ENCODE assay signal across 1 cellular context in genomic region chr21:43603641-43604504, GRCh38.
A peak's percentile ranks its signal among the peaks of the same experiment; 100 is the strongest.
TF ChIP-seq lines count a peak whose summit lies in the region.

No MANE protein-coding gene starts in this region.

TF ChIP-seq in K562, 482 proteins besides CTCF, POLR2A, EP300 and RAD21 (continued from another document):
- 0 out of 2 replicates have a peak, but pooled peaks have one; percentile 72 for TF ChIP-seq HBP1 (CRISPR knock-in tag; IDR thresholded peaks at IDR 0.05)
- no peak for TF ChIP-seq NCOA2 (IDR thresholded peaks at IDR 0.05; ENCODE audit: partially characterized antibody in 2 of 2)
- peak; percentile 60; the same call in 1 of the 2 replicates for TF ChIP-seq TSC22D4 (tag; IDR thresholded peaks at IDR 0.05)
- no peak for TF ChIP-seq ZBED1 (IDR thresholded peaks at IDR 0.05)
- no peak for TF ChIP-seq CBX3 (IDR thresholded peaks at IDR 0.05; ENCODE audit: borderline replicate concordance in 1 of 2, low read length in 2 of 2)
- TF ChIP-seq NFRKB (IDR thresholded peaks at IDR 0.05; ENCODE audit: low read depth), result no peak
- no peak for TF ChIP-seq SMAD4 (CRISPR knock-in tag; conservative IDR thresholded peaks at IDR 0.05)
- TF ChIP-seq PHF20 (IDR thresholded peaks at IDR 0.05; ENCODE audit: partially characterized antibody), result peak; percentile 40
- peak; percentile 69; the same call in 1 of the 2 replicates for TF ChIP-seq ZBTB26 (CRISPR knock-in tag; IDR thresholded peaks at IDR 0.05)
- TF ChIP-seq JUNB (CRISPR knock-in tag; conservative IDR thresholded peaks at IDR 0.05), result no peak
- no peak for TF ChIP-seq GATAD2A (IDR thresholded peaks at IDR 0.05)
- TF ChIP-seq GTF2B (IDR thresholded peaks at IDR 0.05; ENCODE audit: extremely low read depth, insufficient read length), result no peak
- TF ChIP-seq SREBF2 (CRISPR knock-in tag; IDR thresholded peaks at IDR 0.05), result no peak
- 0 out of 2 replicates have a peak, but pooled peaks have one; percentile 9 for TF ChIP-seq THRB (CRISPR knock-in tag; conservative IDR thresholded peaks at IDR 0.05)
- no peak for TF ChIP-seq KLF6 (CRISPR knock-in tag; IDR thresholded peaks at IDR 0.05; ENCODE audit: borderline replicate concordance)
- TF ChIP-seq IRF9 (tag; IDR thresholded peaks at IDR 0.05), result no peak
